In genomic region chr16:75097191-75097761, GRCh38 we compare ENCODE assay signal across 15 cellular contexts. TPM values are rescaled to one million over a fixed set of nuclear protein-coding genes. Genes with fewer than 3 reads are reported as not detected.
DNase-seq lines count a peak whose midpoint lies in the region; ATAC-seq and TF ChIP-seq lines count a peak whose summit lies in the region.
"Had no signal": no experiment of that assay in that cellular context is flagged by ENCODE, and none has a peak within 500 bp of the region (broad histone marks: within the 10 kb centered on the region; RNA-seq: fewer than 3 reads in every experiment).

No MANE protein-coding gene starts in this region.

- intact Hi-C loops in prostate gland (cut with DNase I) (no loop called here), left ventricle myocardium inferior (cut with micrococcal nuclease) (no loop called here)

- H3K79me2 ChIP-seq in GM23338 (replicated peaks; ENCODE audit: insufficient read depth) = peaks cover 14% of the 10 kb centered on the region

- DNase-seq in T-helper 1 cell = no peak
- no peak for DNase-seq in GM23338 (ENCODE audit: low spot score)
- DNase-seq in effector memory CD4-positive, alpha-beta T cell = no peak
- no peak for DNase-seq in prostate gland (ENCODE audit: low spot score)
- DNase-seq in DMS53 treated with DMSO at 0.1 percent for 48 hours (lab: John Stamatoyannopoulos, UW; ENCODE audit: unreplicated experiment) = no peak
- DNase-seq in activated gamma-delta T cell (lab: John Stamatoyannopoulos, UW) = no peak
- no peak for DNase-seq in left ventricle myocardium inferior
- DNase-seq: amniotic stem cell, GF-D8, NCI-H1694 had no signal

- peaks cover 3% of the 10 kb centered on the region; the same call in 1 of the 2 replicates for H4K20me1 ChIP-seq in GM23338 (replicated peaks; ENCODE audit: insufficient read depth)

- TF ChIP-seq CTCF in GM23338 (conservative IDR thresholded peaks at IDR 0.05; ENCODE audit: low read depth in 2 of 2) (no peak), prostate gland (IDR thresholded peaks at IDR 0.05) (no peak), left ventricle myocardium inferior (IDR thresholded peaks at IDR 0.05; ENCODE audit: borderline replicate concordance) (no peak)

- no peaks in the 10 kb centered on the region for H3K27me3 Mint-ChIP-seq in T-helper 1 cell treated with Interleukin-12 subunit alpha and Interleukin-12 subunit beta and Interleukin-4 antibody, amounts not matched to agents 30 μg/mL and 1 μg/mL, for 36 hours (ENCODE audit: low read depth)
- peaks cover 21% of the 10 kb centered on the region for H3K27me3 Mint-ChIP-seq in GM23338 (ENCODE audit: insufficient read depth, low read depth, poor library complexity)

- H3K36me3 Mint-ChIP-seq in T-helper 1 cell treated with Interleukin-12 subunit alpha and Interleukin-12 subunit beta and Interleukin-4 antibody, amounts not matched to agents 30 μg/mL and 1 μg/mL, for 36 hours (ENCODE audit: low read depth) = peaks cover 4% of the 10 kb centered on the region
- H3K36me3 Mint-ChIP-seq in GM23338 (ENCODE audit: low read depth) = peaks cover 2% of the 10 kb centered on the region; the same call in 1 of the 3 replicates

- H3K9me3 ChIP-seq in effector memory CD4-positive, alpha-beta T cell (ENCODE audit: control insufficient read depth, low read length) = no peaks in the 10 kb centered on the region
- H3K9me3 ChIP-seq in prostate gland (no peaks in the 10 kb centered on the region), left ventricle myocardium inferior (replicated peaks) (no peaks in the 10 kb centered on the region)
- H3K9me3 ChIP-seq: heart left ventricle, mucosa of descending colon had no signal

- H3K4me3 Mint-ChIP-seq in T-helper 1 cell treated with Interleukin-12 subunit alpha and Interleukin-12 subunit beta and Interleukin-4 antibody, amounts not matched to agents 30 μg/mL and 1 μg/mL, for 36 hours = no peak overlapping the region
- peak overlapping the region; percentile 17; the same call in 1 of the 3 replicates for H3K4me3 Mint-ChIP-seq in GM23338

- 82% methylated on average over 10 of the region's 10 CpGs for WGBS in prostate gland

- H3K4me3 ChIP-seq in GM23338 (no peak overlapping the region), prostate gland (no peak overlapping the region), left ventricle myocardium inferior (no peak overlapping the region)
- no peak overlapping the region for H3K4me3 ChIP-seq in effector memory CD4-positive, alpha-beta T cell (ENCODE audit: insufficient read depth, low read depth, low read length, poor library complexity, severe bottlenecking)
- H3K4me3 ChIP-seq: heart left ventricle, mucosa of descending colon had no signal

- no peaks in the 10 kb centered on the region for H3K9me3 Mint-ChIP-seq in T-helper 1 cell treated with Interleukin-12 subunit alpha and Interleukin-12 subunit beta and Interleukin-4 antibody, amounts not matched to agents 30 μg/mL and 1 μg/mL, for 36 hours
- no peaks in the 10 kb centered on the region for H3K9me3 Mint-ChIP-seq in GM23338

- H3K27ac Mint-ChIP-seq in T-helper 1 cell treated with Interleukin-12 subunit alpha and Interleukin-12 subunit beta and Interleukin-4 antibody, amounts not matched to agents 30 μg/mL and 1 μg/mL, for 36 hours = peak overlapping the region; percentile 84
- H3K27ac Mint-ChIP-seq in GM23338 = no peak overlapping the region

- H3K36me3 ChIP-seq in GM23338 (ENCODE audit: insufficient read depth) (no peaks in the 10 kb centered on the region), prostate gland (no peaks in the 10 kb centered on the region), left ventricle myocardium inferior (peaks cover 21% of the 10 kb centered on the region)
- no peaks in the 10 kb centered on the region for H3K36me3 ChIP-seq in effector memory CD4-positive, alpha-beta T cell (ENCODE audit: control insufficient read depth, insufficient read depth, low read length)

- H3F3A ChIP-seq in GM23338 (replicated peaks; ENCODE audit: low read depth) = peaks cover 2% of the 10 kb centered on the region; the same call in 1 of the 2 replicates

- H3K9me2 ChIP-seq in GM23338 (ENCODE audit: insufficient read depth) = no peaks in the 10 kb centered on the region

- ATAC-seq in GM23338 = peak; percentile 2; the same call in 2 of the 3 replicates

- H2AFZ ChIP-seq in GM23338 = no peak overlapping the region

- H3K4me1 ChIP-seq in GM23338 (ENCODE audit: insufficient read depth) = peaks cover 41% of the 10 kb centered on the region
- H3K4me1 ChIP-seq in effector memory CD4-positive, alpha-beta T cell (ENCODE audit: control insufficient read depth, insufficient read depth, low read length, poor library complexity, severe bottlenecking) = peaks cover 37% of the 10 kb centered on the region
- peaks cover 15% of the 10 kb centered on the region for H3K4me1 ChIP-seq in prostate gland (replicated peaks)
- peaks cover 48% of the 10 kb centered on the region for H3K4me1 ChIP-seq in left ventricle myocardium inferior

- H3K27ac ChIP-seq in GM23338 (ENCODE audit: low read depth) (no peak overlapping the region), prostate gland (peak overlapping the region; percentile 39 to 52), left ventricle myocardium inferior (replicated peaks) (no peak overlapping the region)
- H3K27ac ChIP-seq in effector memory CD4-positive, alpha-beta T cell (ENCODE audit: insufficient read depth, low read length, poor library complexity, severe bottlenecking) = peak overlapping the region; percentile 75
- H3K27ac ChIP-seq: epithelial cell of prostate had no signal

- no peak overlapping the region for H3K4me2 ChIP-seq in GM23338

- H3K27me3 ChIP-seq in GM23338 (ENCODE audit: insufficient read depth) = no peaks in the 10 kb centered on the region
- H3K27me3 ChIP-seq in effector memory CD4-positive, alpha-beta T cell (replicated peaks; ENCODE audit: control insufficient read depth, insufficient read depth, low read length, poor library complexity, severe bottlenecking) = no peaks in the 10 kb centered on the region
- no peaks in the 10 kb centered on the region for H3K27me3 ChIP-seq in prostate gland (replicated peaks; ENCODE audit: insufficient read depth)
- no peaks in the 10 kb centered on the region for H3K27me3 ChIP-seq in left ventricle myocardium inferior (ENCODE audit: low read depth)
- H3K27me3 ChIP-seq: heart left ventricle had no signal

- TF ChIP-seq POLR2A in prostate gland (IDR thresholded peaks at IDR 0.05) = no peak

- peaks cover 54% of the 10 kb centered on the region for H3K4me1 Mint-ChIP-seq in T-helper 1 cell treated with Interleukin-12 subunit alpha and Interleukin-12 subunit beta and Interleukin-4 antibody, amounts not matched to agents 30 μg/mL and 1 μg/mL, for 36 hours (ENCODE audit: low read depth)
- H3K4me1 Mint-ChIP-seq in GM23338 = peaks cover 63% of the 10 kb centered on the region

TF ChIP-seq in GM23338, 12 proteins besides CTCF, POLR2A, EP300 and RAD21:
- TF ChIP-seq EZH2 (IDR thresholded peaks at IDR 0.05; ENCODE audit: low read depth, unreplicated experiment) (no peak), NANOG (IDR thresholded peaks at IDR 0.05; ENCODE audit: borderline replicate concordance) (no peak), STAT1 (IDR thresholded peaks at IDR 0.05; ENCODE audit: unreplicated experiment) (no peak), REST (IDR thresholded peaks at IDR 0.05; ENCODE audit: unreplicated experiment) (peak; percentile 70), ZNF114 (CRISPR knock-in tag; IDR thresholded peaks at IDR 0.05) (no peak)

RNA-seq across cellular contexts. Expression of gene LDHD, which starts 19.3 kb away (rescaled TPM):
- total RNA-seq in GM23338 (2014; rRNA removed; shearing (Covaris generic)) = 7.7 and 10.6 TPM in 2 replicates
- 3.9 and 5.0 TPM in 2 replicates for polyA plus RNA-seq in GM23338 (2016; fragmentation: Nextera tagmentation; extraction: Ambion mirVana)
- total RNA-seq in prostate gland (10 to 100 TPM; 26.6 to 55.3 TPM), left ventricle myocardium inferior (97.9 TPM)
- total RNA-seq: kidney epithelial cell had no signal

RNA-seq across cellular contexts. Expression of gene ZFP1, which starts 51.0 kb away (rescaled TPM):
- 12.5 and 13.4 TPM in 2 replicates for total RNA-seq in GM23338 (2014; rRNA removed; shearing (Covaris generic))
- polyA plus RNA-seq in GM23338 (2016; fragmentation: Nextera tagmentation; extraction: Ambion mirVana) = 4.1 and 4.8 TPM in 2 replicates
- total RNA-seq in prostate gland = 10 to 100 TPM in 1 of 2 donors, 1 to 10 TPM in 1; 9.8 to 10.3 TPM
- 6.7 TPM for total RNA-seq in left ventricle myocardium inferior

Comparison
In these comparisons a context has a peak if more than half of its experiments do, and no peak if none do; other contexts are left out.
1. H3K27ac ChIP-seq: peak in effector memory CD4-positive, alpha-beta T cell (single experiment) and prostate gland (2 of 2); none in GM23338 (single experiment) and left ventricle myocardium inferior (single experiment).